Comparison of ENCODE assay signal across 29 cellular contexts in the genomic region with DNA sequence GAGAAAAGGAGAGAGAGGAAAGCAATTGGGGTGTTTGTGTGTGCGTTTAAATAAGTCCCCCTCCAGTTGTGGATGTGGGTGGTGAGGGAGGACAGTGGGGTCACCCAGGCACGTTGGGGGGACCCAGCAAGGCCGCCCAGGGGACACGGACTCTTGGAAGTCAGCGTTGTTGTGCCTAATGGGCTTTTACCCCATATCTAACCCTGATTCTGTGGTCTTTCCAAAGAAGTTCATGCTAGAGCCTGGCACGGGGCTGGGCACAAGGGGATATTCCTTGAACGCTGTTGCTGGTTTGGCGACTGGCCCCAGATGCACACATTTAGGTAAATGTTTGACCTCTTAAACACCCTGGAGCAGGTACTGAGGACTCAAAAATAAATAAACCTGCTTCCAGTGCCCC.
"Had no signal": no experiment of that assay in that cellular context is flagged by ENCODE, and none has a peak within 500 bp of the region (broad histone marks: within the 10 kb centered on the region; RNA-seq: fewer than 3 reads in every experiment).

No MANE protein-coding gene starts in this region.

- H3K27me3 ChIP-seq: ovary, upper lobe of right lung had no signal

- H3K36me3 ChIP-seq: left lung, lower lobe of right lung, neutrophil, ovary, suprapubic skin, thoracic aorta, tibial artery, upper lobe of right lung had no signal

- ATAC-seq: left colon; left lung; lower lobe of right lung; naive thymus-derived CD8-positive, alpha-beta T cell; right cardiac atrium; sciatic nerve; stimulated activated effector memory CD8-positive, alpha-beta T cell treated with anti-CD3 and anti-CD28 coated beads, Interleukin-12 subunit alpha, Interleukin-12 subunit beta, amount 100 ng/mL, for 72 hours; upper lobe of right lung had no signal

- DNase-seq: hypothalamus; immature natural killer cell; kidney; left colon; left lung; lower lobe of right lung; mammary epithelial cell; mesenchymal stem cell; naive thymus-derived CD8-positive, alpha-beta T cell; occipital lobe; ovary; right cardiac atrium; stimulated activated CD4-positive, alpha-beta T cell treated with anti-CD3 and anti-CD28 coated beads, Interleukin-12 subunit alpha, Interleukin-12 subunit beta, amount 100 ng/mL, for 4 hours; stimulated activated CD4-positive, alpha-beta T cell treated with anti-CD3 and anti-CD28 coated beads, Interleukin-15, amount 100 ng/mL, for 24 hours; stimulated activated CD4-positive, alpha-beta T cell treated with anti-CD3 and anti-CD28 coated beads, Interleukin-4, amount 100 ng/mL, for 24 hours; stimulated activated naive CD4-positive, alpha-beta T cell; tibial artery; trophoblast cell; upper lobe of right lung had no signal

- H3K9me3 Mint-ChIP-seq: immature natural killer cell; naive thymus-derived CD8-positive, alpha-beta T cell; nephron; neural crest cell; stimulated activated effector memory CD8-positive, alpha-beta T cell treated with anti-CD3 and anti-CD28 coated beads, Interleukin-12 subunit alpha, Interleukin-12 subunit beta, amount 100 ng/mL, for 72 hours; stimulated activated naive CD8-positive, alpha-beta T cell treated with anti-CD3 and anti-CD28 coated beads, Interleukin-15, Interleukin-2, amounts not matched to agents 100 ng/mL and 50 ng/mL, for 24 hours had no signal

- H3K27ac ChIP-seq: left lung, lower lobe of right lung, neutrophil, ovary, skin epidermis, suprapubic skin, thoracic aorta, tibial artery, upper lobe of right lung had no signal

- H3K9me3 ChIP-seq: left lung, lower lobe of right lung, neutrophil, ovary, suprapubic skin, thoracic aorta, tibial artery, upper lobe of right lung had no signal

- H3K4me1 Mint-ChIP-seq: immature natural killer cell, nephron had no signal

- H3K4me3 Mint-ChIP-seq: immature natural killer cell; naive thymus-derived CD8-positive, alpha-beta T cell; nephron; neural crest cell; stimulated activated effector memory CD8-positive, alpha-beta T cell treated with anti-CD3 and anti-CD28 coated beads, Interleukin-12 subunit alpha, Interleukin-12 subunit beta, amount 100 ng/mL, for 72 hours; stimulated activated naive CD8-positive, alpha-beta T cell treated with anti-CD3 and anti-CD28 coated beads, Interleukin-15, Interleukin-2, amounts not matched to agents 100 ng/mL and 50 ng/mL, for 24 hours had no signal

- H3K36me3 Mint-ChIP-seq: immature natural killer cell; naive thymus-derived CD8-positive, alpha-beta T cell; stimulated activated effector memory CD8-positive, alpha-beta T cell treated with anti-CD3 and anti-CD28 coated beads, Interleukin-12 subunit alpha, Interleukin-12 subunit beta, amount 100 ng/mL, for 72 hours had no signal

- H3K4me3 ChIP-seq: left lung, lower lobe of right lung, ovary, skin epidermis, suprapubic skin, thoracic aorta, tibial artery, upper lobe of right lung had no signal

- H3K27ac Mint-ChIP-seq: immature natural killer cell; naive thymus-derived CD8-positive, alpha-beta T cell; nephron; progenitor cell of endocrine pancreas; stimulated activated effector memory CD8-positive, alpha-beta T cell treated with anti-CD3 and anti-CD28 coated beads, Interleukin-12 subunit alpha, Interleukin-12 subunit beta, amount 100 ng/mL, for 72 hours; stimulated activated naive CD8-positive, alpha-beta T cell treated with anti-CD3 and anti-CD28 coated beads, Interleukin-15, Interleukin-2, amounts not matched to agents 100 ng/mL and 50 ng/mL, for 24 hours had no signal

- H3K4me1 ChIP-seq: left lung, lower lobe of right lung, suprapubic skin, tibial artery, upper lobe of right lung had no signal
